30 cellular contexts compared by ENCODE assay signal in the genomic region with DNA sequence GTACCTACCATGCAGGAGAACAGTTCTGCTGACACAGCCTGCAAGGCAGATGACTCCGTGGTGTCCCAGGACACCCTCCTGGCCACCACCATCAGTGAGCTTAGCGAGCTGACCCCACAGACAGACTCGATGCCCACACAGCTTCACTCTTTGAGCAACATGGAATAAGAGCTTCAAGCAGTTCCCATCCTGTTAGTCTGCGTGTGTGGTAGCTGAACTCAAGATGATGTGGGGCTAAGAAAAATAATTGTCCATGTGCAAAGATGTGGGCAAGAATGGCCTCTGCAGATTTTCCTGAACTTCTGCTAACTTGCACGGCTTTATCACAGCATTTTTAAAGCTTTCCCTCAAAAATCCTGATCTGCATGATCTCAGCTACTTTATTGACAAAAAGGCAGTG.
"Had no signal": no experiment of that assay in that cellular context is flagged by ENCODE, and none has a peak within 500 bp of the region (broad histone marks: within the 10 kb centered on the region; RNA-seq: fewer than 3 reads in every experiment).

No MANE protein-coding gene starts in this region.

- H3K9me3 ChIP-seq: left ventricle myocardium inferior, neutrophil, sigmoid colon, suprapubic skin, thoracic aorta, tibial artery, upper lobe of right lung had no signal

- H3K4me3 ChIP-seq: left ventricle myocardium inferior, lung, neural progenitor cell, sigmoid colon, smooth muscle cell, suprapubic skin, thoracic aorta, tibial artery, upper lobe of right lung had no signal

- H3K9ac ChIP-seq: neural progenitor cell had no signal

- H3K27me3 ChIP-seq: neural progenitor cell, neutrophil, sigmoid colon, suprapubic skin, tibial artery, upper lobe of right lung had no signal

- H3K4me2 ChIP-seq: neural progenitor cell, smooth muscle cell had no signal

- DNase-seq: hippocampal formation; immature natural killer cell; kidney; left colon; left ventricle myocardium inferior; mesendoderm; naive B cell; natural killer cell; nephron progenitor cell; occipital lobe; retina; right cardiac atrium; sigmoid colon; stimulated activated CD4-positive, alpha-beta T cell treated with anti-CD3 and anti-CD28 coated beads, Interleukin-1b, Interleukin-23, amount 100 ng/mL, for 48 hours; stimulated activated CD4-positive, alpha-beta T cell treated with anti-CD3 and anti-CD28 coated beads, Interleukin-2, amount 100 ng/mL, for 48 hours; stimulated activated CD4-positive, alpha-beta T cell treated with anti-CD3 and anti-CD28 coated beads, Interleukin-4, amount 100 ng/mL, for 4 hours; stimulated activated CD8-positive, alpha-beta memory T cell treated with anti-CD3 and anti-CD28 coated beads, Interleukin-4, amount 100 ng/mL, for 48 hours; stimulated activated naive CD4-positive, alpha-beta T cell treated with Interleukin-2 at 50 U/mL for 16 hours; tibial artery; trophoblast cell; upper lobe of right lung had no signal

- H2AFZ ChIP-seq: neural progenitor cell had no signal

- H3K27ac ChIP-seq: left ventricle myocardium inferior, neural progenitor cell, neutrophil, sigmoid colon, suprapubic skin, thoracic aorta, tibial artery, upper lobe of right lung had no signal

- FAIRE-seq: islet of Langerhans, kidney, urothelium cell line had no signal

- ATAC-seq: left colon; natural killer cell; right cardiac atrium; stimulated activated memory B cell treated with anti-CD40 and anti-IgM and Interleukin-4, amounts not matched to agents 10 μg/mL and 1 μg/mL and 100 μg/mL, for 72 hours; upper lobe of right lung had no signal

- H3K4me1 ChIP-seq: neural progenitor cell had no signal
